Comparison of ENCODE assay signal across 9 cellular contexts in the genomic region with DNA sequence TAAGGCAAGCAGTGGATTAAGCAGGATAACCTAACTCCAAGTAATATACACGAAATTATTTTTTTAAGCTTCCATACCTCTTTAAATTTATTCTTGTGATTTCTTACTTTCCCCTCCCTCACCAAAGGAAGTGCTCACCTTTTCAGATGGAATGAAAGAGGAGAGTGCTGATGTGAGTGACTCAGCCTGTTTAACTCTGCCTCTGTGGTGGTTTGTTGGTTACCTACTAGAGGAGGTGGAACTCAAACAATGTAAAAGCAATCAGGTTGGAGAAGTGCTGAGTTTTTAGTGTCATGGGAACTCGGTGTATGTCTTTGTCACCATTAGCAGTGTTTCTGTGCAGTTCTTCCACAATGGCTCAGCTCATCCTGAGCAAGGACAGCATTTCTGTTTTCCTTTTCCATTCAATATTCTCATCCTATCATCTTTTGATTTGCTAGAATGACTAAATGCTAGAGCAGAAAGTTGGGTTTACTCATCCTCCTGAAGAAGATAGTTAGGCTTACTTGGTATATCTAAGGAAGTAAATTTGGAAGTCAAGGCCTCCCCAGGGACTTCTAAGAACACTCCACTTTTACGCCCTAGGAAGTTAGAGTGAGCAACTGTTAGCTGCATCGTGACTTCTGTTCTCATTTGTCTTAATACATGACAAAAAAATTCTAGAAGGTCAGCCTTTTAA. TPM values are rescaled to one million over a fixed set of nuclear protein-coding genes. Genes with fewer than 3 reads are reported as not detected.
DNase-seq lines count a peak whose midpoint lies in the region; ATAC-seq and TF ChIP-seq lines count a peak whose summit lies in the region.
"Had no signal": no experiment of that assay in that cellular context is flagged by ENCODE, and none has a peak within 500 bp of the region (broad histone marks: within the 10 kb centered on the region; RNA-seq: fewer than 3 reads in every experiment).

No MANE protein-coding gene starts in this region.

- H3K4me3 ChIP-seq in body of pancreas: no peak overlapping the region

- no peaks in the 10 kb centered on the region for H3K36me3 ChIP-seq in body of pancreas (replicated peaks in 1 of 2; ENCODE audit: insufficient read depth in 1 of 2, low read depth in 2 of 2)

- TF ChIP-seq CTCF in body of pancreas (IDR thresholded peaks at IDR 0.05): no peak

- WGBS in body of pancreas, 2 donors: 38 to 56% methylated on average over 4 of the region's 4 CpGs

- no peaks in the 10 kb centered on the region for H3K27me3 ChIP-seq in body of pancreas

- H3K9me3 ChIP-seq in body of pancreas: no peaks in the 10 kb centered on the region

- H3K27ac Mint-ChIP-seq in T-helper 1 cell treated with Interleukin-12 subunit alpha and Interleukin-12 subunit beta and Interleukin-4 antibody, amounts not matched to agents 30 μg/mL and 1 μg/mL, for 36 hours: peak overlapping the region; percentile 88

- peaks cover 75% of the 10 kb centered on the region for H3K4me1 Mint-ChIP-seq in T-helper 1 cell treated with Interleukin-12 subunit alpha and Interleukin-12 subunit beta and Interleukin-4 antibody, amounts not matched to agents 30 μg/mL and 1 μg/mL, for 36 hours (ENCODE audit: low read depth)

- no peak for TF ChIP-seq POLR2A in body of pancreas (IDR thresholded peaks at IDR 0.05)

- peak; percentile 22 for DNase-seq in activated naive CD4-positive, alpha-beta T cell treated with Interleukin-2 at 50 U/mL for 16 hours
- DNase-seq in activated naive CD4-positive, alpha-beta T cell (lab: John Stamatoyannopoulos, UW): no peak
- no peak for DNase-seq in stimulated activated naive CD8-positive, alpha-beta T cell treated with anti-CD3 and anti-CD28 coated beads, Interleukin-15, Interleukin-2, amounts not matched to agents 100 U/mL and 50 U/mL, for 24 hours
- DNase-seq in body of pancreas (no peak), pons (ENCODE audit: low spot score) (no peak), NCI-H510A treated with DMSO at 0.1 percent for 48 hours (lab: John Stamatoyannopoulos, UW) (no peak)

- no peaks in the 10 kb centered on the region for H3K27me3 Mint-ChIP-seq in T-helper 1 cell treated with Interleukin-12 subunit alpha and Interleukin-12 subunit beta and Interleukin-4 antibody, amounts not matched to agents 30 μg/mL and 1 μg/mL, for 36 hours (ENCODE audit: low read depth)

- peak; percentile 76 for ATAC-seq in esophagus mucosa
- peak; percentile 54 for ATAC-seq in stimulated activated naive CD8-positive, alpha-beta T cell treated with anti-CD3 and anti-CD28 coated beads, Interleukin-15, Interleukin-2, amounts not matched to agents 100 U/mL and 50 U/mL, for 24 hours
- ATAC-seq in body of pancreas: no peak

- H3K36me3 Mint-ChIP-seq in T-helper 1 cell treated with Interleukin-12 subunit alpha and Interleukin-12 subunit beta and Interleukin-4 antibody, amounts not matched to agents 30 μg/mL and 1 μg/mL, for 36 hours (ENCODE audit: low read depth): peaks cover 14% of the 10 kb centered on the region

- peak overlapping the region in 2 of 4 donors; percentile 12 to 22 for H3K27ac ChIP-seq in body of pancreas
- H3K27ac ChIP-seq: parathyroid adenoma had no signal

- H3K4me3 Mint-ChIP-seq in T-helper 1 cell treated with Interleukin-12 subunit alpha and Interleukin-12 subunit beta and Interleukin-4 antibody, amounts not matched to agents 30 μg/mL and 1 μg/mL, for 36 hours: peak overlapping the region; percentile 35

- intact Hi-C loops in body of pancreas (cut with DNase I): loop anchor here (10.0 kb wide), 1 partner anchor 129 kb away; no protein-coding TSS in a partner anchor

- H3K9me3 Mint-ChIP-seq in T-helper 1 cell treated with Interleukin-12 subunit alpha and Interleukin-12 subunit beta and Interleukin-4 antibody, amounts not matched to agents 30 μg/mL and 1 μg/mL, for 36 hours: no peaks in the 10 kb centered on the region

- peaks cover 59% of the 10 kb centered on the region for H3K4me1 ChIP-seq in body of pancreas

RNA-seq across cellular contexts. Expression of a gene that starts 6.0 kb away (rescaled TPM):
- 40.3 TPM for total RNA-seq in esophagus mucosa
- total RNA-seq in body of pancreas: 10 to 100 TPM; 37.9 to 40.5 TPM
